8 cellular contexts compared by ENCODE assay signal in the genomic region with DNA sequence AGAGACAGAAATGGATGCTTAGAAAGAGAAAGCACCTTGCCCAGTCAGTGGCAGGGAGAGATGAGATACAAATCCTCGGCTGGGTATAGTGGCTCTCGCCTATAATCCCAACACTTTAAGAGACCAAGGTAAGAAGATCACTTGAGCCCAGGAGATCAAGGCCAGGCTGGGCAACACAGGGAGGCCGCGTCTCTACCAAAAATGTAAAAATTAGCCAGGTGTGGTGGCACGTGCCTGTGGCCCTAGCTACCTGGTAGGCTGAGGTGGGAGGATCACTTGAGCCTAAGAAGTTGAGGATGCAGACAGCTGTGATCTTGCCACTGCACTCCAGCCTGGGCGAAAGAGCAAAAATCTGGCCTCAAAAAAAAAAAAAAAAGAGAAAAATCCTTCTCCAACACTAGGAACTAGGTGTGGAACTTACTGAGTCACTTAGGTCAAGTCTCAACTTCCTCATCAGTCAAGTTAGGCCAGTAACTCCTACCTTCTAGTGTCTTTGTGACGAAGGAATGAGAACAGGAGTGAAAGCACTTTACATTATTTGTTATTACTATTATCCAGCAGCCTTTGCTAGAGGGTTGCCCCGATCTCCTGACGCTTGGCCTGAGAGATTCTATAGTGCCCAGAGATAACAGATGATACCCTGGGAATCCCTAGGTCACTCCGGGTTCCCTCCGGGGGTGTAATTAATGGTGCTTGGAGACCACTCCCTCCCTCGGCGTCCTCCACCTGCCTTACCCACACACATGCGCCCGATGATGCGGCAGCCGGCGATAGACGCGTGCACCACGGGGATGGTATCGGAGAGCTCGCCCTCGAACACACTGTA. TPM values are rescaled to one million over a fixed set of nuclear protein-coding genes. Genes with fewer than 3 reads are reported as not detected.
DNase-seq lines count a peak whose midpoint lies in the region; ATAC-seq and TF ChIP-seq lines count a peak whose summit lies in the region.

No MANE protein-coding gene starts in this region.

- no peaks in the 10 kb centered on the region for H3K27me3 Mint-ChIP-seq in activated CD4-positive, alpha-beta T cell treated with anti-CD3 and anti-CD28 coated beads for 36 hours
- peaks cover 3% of the 10 kb centered on the region for H3K27me3 Mint-ChIP-seq in nephron (ENCODE audit: low read depth)

- peaks cover 42% of the 10 kb centered on the region for H3K36me3 Mint-ChIP-seq in activated CD4-positive, alpha-beta T cell treated with anti-CD3 and anti-CD28 coated beads for 36 hours (ENCODE audit: low read depth)
- peaks cover 29% of the 10 kb centered on the region for H3K36me3 Mint-ChIP-seq in nephron (ENCODE audit: low read depth)

- H3K36me3 ChIP-seq in OCI-LY1 (ENCODE audit: insufficient read depth, low read length) = peaks cover 37% of the 10 kb centered on the region

- H3K4me2 ChIP-seq in OCI-LY1 (ENCODE audit: low read length) = peak overlapping the region; percentile 89

- intact Hi-C loops in activated CD4-positive, alpha-beta T cell treated with anti-CD3 and anti-CD28 coated beads for 36 hours (cut with DNase I, micrococcal nuclease) = loop anchor here in 1 of 2 experiments (1.0 to 2.0 kb wide), 5 partner anchors 22 to 669 kb away; a partner anchor contains a TSS

- H3K79me2 ChIP-seq in OCI-LY1 (ENCODE audit: insufficient read depth, low read length) = peaks cover 12% of the 10 kb centered on the region

- peak overlapping the region; percentile 84 for H3K9ac ChIP-seq in OCI-LY1 (ENCODE audit: low read length)

- peak overlapping the region; percentile 85 for H3K4me3 ChIP-seq in OCI-LY1 (ENCODE audit: low read depth, low read length, poor library complexity, severe bottlenecking)

- H3K9me3 Mint-ChIP-seq in activated CD4-positive, alpha-beta T cell treated with anti-CD3 and anti-CD28 coated beads for 36 hours (ENCODE audit: low read depth) = no peaks in the 10 kb centered on the region
- H3K9me3 Mint-ChIP-seq in nephron = no peaks in the 10 kb centered on the region

- H3K27me3 ChIP-seq in OCI-LY1 (ENCODE audit: insufficient read depth, low read length) = no peaks in the 10 kb centered on the region

- H3K4me1 Mint-ChIP-seq in activated CD4-positive, alpha-beta T cell treated with anti-CD3 and anti-CD28 coated beads for 36 hours = peaks cover 23% of the 10 kb centered on the region
- H3K4me1 Mint-ChIP-seq in nephron = peaks cover 25% of the 10 kb centered on the region

- H3K9me2 ChIP-seq in OCI-LY1 (ENCODE audit: low read depth, low read length) = no peaks in the 10 kb centered on the region

- peaks cover 18% of the 10 kb centered on the region for H3K4me1 ChIP-seq in OCI-LY1 (ENCODE audit: insufficient read depth, low read length, severe bottlenecking)

- H3K27ac ChIP-seq in OCI-LY1 (ENCODE audit: low read depth, low read length, poor library complexity, severe bottlenecking) = no peak overlapping the region

- CTCF ChIA-PET in activated CD4-positive, alpha-beta T cell treated with anti-CD3 and anti-CD28 coated beads for 36 hours (lab: Charles Lee) = interaction anchor here (0.6 to 1.5 kb wide), 11 partner anchors 9 to 721 kb away, joined by 3 to 7 read pairs (median 3); a partner anchor contains a TSS

- TF ChIP-seq CTCF in OCI-LY1 (IDR thresholded peaks at IDR 0.05; ENCODE audit: low read length) = no peak
- TF ChIP-seq CTCF in nephron (IDR thresholded peaks at IDR 0.05; ENCODE audit: unreplicated experiment in 3 of 3) = no peak

- H3F3A ChIP-seq in OCI-LY1 (ENCODE audit: insufficient read depth, low read length) = peaks cover under 1% of the 10 kb centered on the region

- POLR2A ChIA-PET in activated CD4-positive, alpha-beta T cell treated with anti-CD3 and anti-CD28 coated beads for 36 hours (lab: Charles Lee) = interaction anchor here (0.5 to 1.5 kb wide), 8 partner anchors 11 to 855 kb away, joined by 3 to 5 read pairs (median 3); a partner anchor contains a TSS

- peak overlapping the region; percentile 81 for H3K4me3 Mint-ChIP-seq in activated CD4-positive, alpha-beta T cell treated with anti-CD3 and anti-CD28 coated beads for 36 hours
- H3K4me3 Mint-ChIP-seq in nephron = peak overlapping the region; percentile 88 to 92 (median 92)

- H4K20me1 ChIP-seq in OCI-LY1 (ENCODE audit: insufficient read depth, low read length) = no peaks in the 10 kb centered on the region

- H2AFZ ChIP-seq in OCI-LY1 (ENCODE audit: low read length) = no peak overlapping the region

- peak overlapping the region; percentile 91 for H3K27ac Mint-ChIP-seq in activated CD4-positive, alpha-beta T cell treated with anti-CD3 and anti-CD28 coated beads for 36 hours
- peak overlapping the region; percentile 81 to 95 (median 91) for H3K27ac Mint-ChIP-seq in nephron

- DNase-seq in activated CD4-positive, alpha-beta T cell treated with anti-CD3 and anti-CD28 coated beads for 36 hours = peak; percentile 58
- no peak for DNase-seq in activated CD4-positive, alpha-beta T cell treated with anti-CD3 and anti-CD28 coated beads, Interleukin-2, amount 50 U/mL, for 4 hours
- peak; percentile 16 for DNase-seq in effector CD8-positive, alpha-beta T cell (lab: John Stamatoyannopoulos, UW)
- DNase-seq in NCI-H2196 treated with DMSO at 0.1 percent for 48 hours (lab: John Stamatoyannopoulos, UW; ENCODE audit: unreplicated experiment) = no peak
- no peak for DNase-seq in stimulated activated CD4-positive, alpha-beta T cell treated with anti-CD3 and anti-CD28 coated beads, Interleukin-4, amount 100 ng/mL, for 1 hour
- no peak for DNase-seq in HK-2 (ENCODE audit: unreplicated experiment)

- no peaks in the 10 kb centered on the region for H3K9me3 ChIP-seq in OCI-LY1 (ENCODE audit: low read length)

- peak; percentile 25 for ATAC-seq in activated CD4-positive, alpha-beta T cell treated with anti-CD3 and anti-CD28 coated beads for 36 hours

RNA-seq across cellular contexts. Expression of a gene that starts 0.9 kb away (rescaled TPM):
- 100 to 1,000 TPM; 110 to 124 TPM for total RNA-seq in activated CD4-positive, alpha-beta T cell treated with anti-CD3 and anti-CD28 coated beads for 36 hours

RNA-seq across cellular contexts. Expression of a gene that starts 5.7 kb away (rescaled TPM):
- 10 to 100 TPM; 44.6 to 56.8 TPM for total RNA-seq in activated CD4-positive, alpha-beta T cell treated with anti-CD3 and anti-CD28 coated beads for 36 hours

RNA-seq across cellular contexts. Expression of a gene that starts 8.6 kb away (rescaled TPM):
- total RNA-seq in activated CD4-positive, alpha-beta T cell treated with anti-CD3 and anti-CD28 coated beads for 36 hours = not detected

RNA-seq across cellular contexts. Expression of a gene that starts 57.2 kb away (rescaled TPM):
- total RNA-seq in activated CD4-positive, alpha-beta T cell treated with anti-CD3 and anti-CD28 coated beads for 36 hours = not detected

Comparison
In these comparisons a context has a peak if more than half of its experiments do, and no peak if none do; other contexts are left out.
1. DNase-seq: peak in activated CD4-positive, alpha-beta T cell treated with anti-CD3 and anti-CD28 coated beads for 36 hours (single experiment) and effector CD8-positive, alpha-beta T cell (single experiment); none in activated CD4-positive, alpha-beta T cell treated with anti-CD3 and anti-CD28 coated beads, Interleukin-2, amount 50 U/mL, for 4 hours (0 of 2), NCI-H2196 treated with DMSO at 0.1 percent for 48 hours (single experiment), stimulated activated CD4-positive, alpha-beta T cell treated with anti-CD3 and anti-CD28 coated beads, Interleukin-4, amount 100 ng/mL, for 1 hour (single experiment) and HK-2 (single experiment).